In genomic region chr11:74592441-74593362, GRCh38 we compare ENCODE assay signal across 8 cellular contexts. TPM values are rescaled to one million over a fixed set of nuclear protein-coding genes. Genes with fewer than 3 reads are reported as not detected.
DNase-seq lines count a peak whose midpoint lies in the region; ATAC-seq and TF ChIP-seq lines count a peak whose summit lies in the region.

Gene POLD3 (plus strand): TSS chr11:74592582. CDS start chr11:74592659, 77 bp downstream.

- in situ Hi-C loops in GM23248 (cut with MboI) = no loop called here

- peak within 1 kb of the TSS; percentile 96 for H3K27ac Mint-ChIP-seq in activated T-cell treated with anti-CD3 and anti-CD28 coated beads, Interleukin-2, amount 50 U/mL, for 72 hours

- H3K9me3 ChIP-seq in GM23248 (ENCODE audit: low read depth) (no peaks in the 10 kb centered on the region), Karpas-422 (ENCODE audit: low read length) (no peaks in the 10 kb centered on the region), esophagus muscularis mucosa (no peaks in the 10 kb centered on the region), muscle layer of duodenum (ENCODE audit: control insufficient read depth in 1 of 2, low read length in 2 of 2) (no peaks in the 10 kb centered on the region)

- DNase-seq in DMS79 (lab: John Stamatoyannopoulos, UW) (peak; percentile 96), GM23248 (peak; percentile 95), Karpas-422 (peak; percentile 96), RKO (ENCODE audit: low spot score) (peak; percentile 74), esophagus muscularis mucosa (ENCODE audit: extremely low spot score) (peak; percentile 97)
- DNase-seq in activated T-cell treated with anti-CD3 and anti-CD28 coated beads, Interleukin-2, amount 50 U/mL, for 72 hours = peak; percentile 94 to 96
- peak; percentile 89 to 90 for DNase-seq in stimulated activated CD8-positive, alpha-beta memory T cell treated with anti-CD3 and anti-CD28 coated beads, Interleukin-7, amount 100 ng/mL, for 4 hours (ENCODE audit: low read depth in 2 of 2)

- intact Hi-C loops in esophagus muscularis mucosa (cut with DNase I) = no loop called here

- H3K79me2 ChIP-seq in GM23248 (ENCODE audit: insufficient read depth) (peaks cover 45% of the 10 kb centered on the region), Karpas-422 (ENCODE audit: low read length) (peaks cover 48% of the 10 kb centered on the region)

- H3K9me2 ChIP-seq in GM23248 (ENCODE audit: insufficient read depth) (no peaks in the 10 kb centered on the region), Karpas-422 (replicated peaks; ENCODE audit: insufficient read depth, low read length) (no peaks in the 10 kb centered on the region; the same call in 1 of the 2 replicates)

- H3K27me3 Mint-ChIP-seq in activated T-cell treated with anti-CD3 and anti-CD28 coated beads, Interleukin-2, amount 50 U/mL, for 72 hours (ENCODE audit: low read depth) = no peaks in the 10 kb centered on the region

- H3K27me3 ChIP-seq in GM23248 (replicated peaks; ENCODE audit: insufficient read depth) = no peaks in the 10 kb centered on the region; the same call in 1 of the 2 replicates
- no peaks in the 10 kb centered on the region for H3K27me3 ChIP-seq in Karpas-422 (ENCODE audit: low read length)
- H3K27me3 ChIP-seq in esophagus muscularis mucosa = no peaks in the 10 kb centered on the region
- no peaks in the 10 kb centered on the region for H3K27me3 ChIP-seq in muscle layer of duodenum (ENCODE audit: low read depth, low read length)

- no peaks in the 10 kb centered on the region for H4K20me1 ChIP-seq in GM23248 (ENCODE audit: insufficient read depth)
- no peaks in the 10 kb centered on the region for H4K20me1 ChIP-seq in Karpas-422 (ENCODE audit: insufficient read depth, low read depth, low read length)

- no peaks in the 10 kb centered on the region for H3F3A ChIP-seq in GM23248 (ENCODE audit: insufficient read depth)

- H3K4me3 Mint-ChIP-seq in activated T-cell treated with anti-CD3 and anti-CD28 coated beads, Interleukin-2, amount 50 U/mL, for 72 hours = peak within 1 kb of the TSS; percentile 85 to 96

- H3K36me3 ChIP-seq in GM23248 (ENCODE audit: low read depth) = 0 out of 2 replicates have a peak, but pooled peaks cover 5% of the 10 kb centered on the region
- peaks cover 28% of the 10 kb centered on the region; the same call in 1 of the 2 replicates for H3K36me3 ChIP-seq in Karpas-422 (ENCODE audit: insufficient read depth, low read length)
- H3K36me3 ChIP-seq in esophagus muscularis mucosa = peaks cover 8 to 22% (median 14%) of the 10 kb centered on the region in 4 donors
- peaks cover 7 to 16% of the 10 kb centered on the region in 2 donors for H3K36me3 ChIP-seq in muscle layer of duodenum (ENCODE audit: control insufficient read depth in 1 of 2, insufficient read depth in 2 of 2, low read length in 2 of 2)

- peak within 1 kb of the TSS; percentile 91 for H3K9ac ChIP-seq in GM23248
- peak within 1 kb of the TSS; percentile 97 for H3K9ac ChIP-seq in Karpas-422 (ENCODE audit: low read length)

- H3K27ac ChIP-seq in GM23248 (peak within 1 kb of the TSS; percentile 71), Karpas-422 (ENCODE audit: low read length) (peak within 1 kb of the TSS; percentile 65; the same call in 1 of the 2 replicates), esophagus muscularis mucosa (replicated peaks in 1 of 4) (peak within 1 kb of the TSS; percentile 73 to 87 (median 78)), muscle layer of duodenum (ENCODE audit: low read length) (peak within 1 kb of the TSS; percentile 72)

- TF ChIP-seq CTCF in esophagus muscularis mucosa (IDR thresholded peaks at IDR 0.05) = peak in 1 of 3 experiments; percentile 31

- H2AFZ ChIP-seq in GM23248 (peak within 1 kb of the TSS; percentile 96), Karpas-422 (ENCODE audit: low read length) (peak within 1 kb of the TSS; percentile 78)

- peak; percentile 99 to 100 for ATAC-seq in activated T-cell treated with anti-CD3 and anti-CD28 coated beads, Interleukin-2, amount 50 U/mL, for 72 hours (replicated peaks in 1 of 2)

- no peak for TF ChIP-seq EP300 in esophagus muscularis mucosa (IDR thresholded peaks at IDR 0.05)

- H3K9me3 Mint-ChIP-seq in activated T-cell treated with anti-CD3 and anti-CD28 coated beads, Interleukin-2, amount 50 U/mL, for 72 hours = peaks cover 0 to 1% of the 10 kb centered on the region in 2 donors

- H3K4me1 ChIP-seq in GM23248 (ENCODE audit: insufficient read depth) (peaks cover 7% of the 10 kb centered on the region; the same call in 1 of the 2 replicates), Karpas-422 (ENCODE audit: low read length) (peaks cover 15% of the 10 kb centered on the region), esophagus muscularis mucosa (peaks cover 8 to 23% (median 20%) of the 10 kb centered on the region in 4 donors), muscle layer of duodenum (ENCODE audit: control insufficient read depth in 1 of 2, insufficient read depth in 2 of 2, low read length in 2 of 2) (peaks cover 0 to 16% of the 10 kb centered on the region in 2 donors)

- H3K4me2 ChIP-seq in GM23248 (ENCODE audit: unreplicated experiment) (peak within 1 kb of the TSS; percentile 94), Karpas-422 (ENCODE audit: low read depth, low read length, poor library complexity, severe bottlenecking) (peak within 1 kb of the TSS; percentile 98)

- H3K4me3 ChIP-seq in GM23248 = peak within 1 kb of the TSS; percentile 92
- H3K4me3 ChIP-seq in Karpas-422 (ENCODE audit: low read length) = peak within 1 kb of the TSS; percentile 100
- H3K4me3 ChIP-seq in esophagus muscularis mucosa = peak within 1 kb of the TSS; percentile 82 to 99 (median 96)
- peak within 1 kb of the TSS; percentile 93 to 98 for H3K4me3 ChIP-seq in muscle layer of duodenum (ENCODE audit: low read depth in 1 of 2, low read length in 2 of 2)

- WGBS in GM23248 (ENCODE audit: low coverage in 1 of 2, low lambda C conversion rate in 2 of 2, missing lambda C conversion rate in 2 of 2), 2 experiments = 1% methylated on average over 63 of the region's 63 CpGs
- WGBS in esophagus muscularis mucosa = under 1% methylated on average over 46 of the region's 63 CpGs

- H3K4me1 Mint-ChIP-seq in activated T-cell treated with anti-CD3 and anti-CD28 coated beads, Interleukin-2, amount 50 U/mL, for 72 hours (ENCODE audit: low read depth) = peaks cover 33% of the 10 kb centered on the region

- H3K36me3 Mint-ChIP-seq in activated T-cell treated with anti-CD3 and anti-CD28 coated beads, Interleukin-2, amount 50 U/mL, for 72 hours (ENCODE audit: insufficient read depth in 2 of 2) = peaks cover 2 to 22% of the 10 kb centered on the region in 2 donors

- TF ChIP-seq POLR2A in esophagus muscularis mucosa (IDR thresholded peaks at IDR 0.05; ENCODE audit: low read depth) = no peak

RNA-seq across cellular contexts. Expression of gene POLD3, which starts in this region (rescaled TPM):
- 8.4 and 10.4 TPM in 2 replicates for total RNA-seq in GM23248 (2014; rRNA removed; shearing (Covaris generic))
- 15.8 and 16.5 TPM in 2 replicates for polyA plus RNA-seq in GM23248 (2016; fragmentation: Nextera tagmentation; extraction: Ambion mirVana)
- total RNA-seq in Karpas-422 (2014; rRNA removed; shearing (Covaris generic); ENCODE audit: low replicate concordance) = 14.9 and 20.8 TPM in 2 replicates
- 10 to 100 TPM; 57.7 to 63.9 TPM for total RNA-seq in activated T-cell treated with anti-CD3 and anti-CD28 coated beads, Interleukin-2, amount 50 U/mL, for 72 hours
- 10 to 100 TPM in 1 of 4 donors, 1 to 10 TPM in 3; 9.1 to 13.6 (median 9.2) TPM for total RNA-seq in esophagus muscularis mucosa

Comparison
In these comparisons a context has a peak if more than half of its experiments do, and no peak if none do; other contexts are left out.
1. Peak in every context shown above with its lines: DNase-seq, ATAC-seq, H3K4me3 ChIP-seq and H3K27ac ChIP-seq.